1 cellular context compared by ENCODE assay signal in genomic region chr7:149261829-149262617, GRCh38.
TF ChIP-seq lines count a peak whose summit lies in the region.

ZNF783 (plus strand) TSS chr7:149262196; CDS start chr7:149262334, 138 bp downstream.

TF ChIP-seq in HepG2, 621 proteins besides CTCF, POLR2A, EP300 and RAD21 (continued from another document and continues in another):
- TF ChIP-seq AHDC1 (CRISPR knock-in tag; IDR thresholded peaks at IDR 0.05; ENCODE audit: borderline replicate concordance) (peak; percentile 21; the same call in 1 of the 2 replicates), MTA1 (CRISPR knock-in tag; IDR thresholded peaks at IDR 0.05; ENCODE audit: borderline replicate concordance) (peak; percentile 65; the same call in 1 of the 2 replicates), SATB2 (CRISPR knock-in tag; IDR thresholded peaks at IDR 0.05) (0 out of 2 replicates have a peak, but pooled peaks have one; percentile 75), ARNT2 (CRISPR knock-in tag; IDR thresholded peaks at IDR 0.05; ENCODE audit: low read depth) (peak; percentile 99), PHF8 (CRISPR knock-in tag; IDR thresholded peaks at IDR 0.05) (peak; percentile 77), ZNF224 (CRISPR knock-in tag; IDR thresholded peaks at IDR 0.05) (0 out of 2 replicates have a peak, but pooled peaks have one; percentile 53), ZNF552 (CRISPR knock-in tag; IDR thresholded peaks at IDR 0.05; ENCODE audit: borderline replicate concordance) (peak; percentile 92; the same call in 1 of the 2 replicates), ZNF3 (CRISPR knock-in tag; IDR thresholded peaks at IDR 0.05) (no peak), HOXA5 (CRISPR knock-in tag; IDR thresholded peaks at IDR 0.05) (peak; percentile 50; the same call in 1 of the 2 replicates), TARDBP (CRISPR knock-in tag; IDR thresholded peaks at IDR 0.05) (peak; percentile 74; the same call in 1 of the 2 replicates), ZNF430 (CRISPR knock-in tag; IDR thresholded peaks at IDR 0.05) (peak; percentile 76), ZC3H4 (CRISPR knock-in tag; IDR thresholded peaks at IDR 0.05; ENCODE audit: borderline replicate concordance) (no peak), RERE (CRISPR knock-in tag; IDR thresholded peaks at IDR 0.05; ENCODE audit: low read depth) (0 out of 2 replicates have a peak, but pooled peaks have one; percentile 39), SMYD3 (CRISPR knock-in tag; IDR thresholded peaks at IDR 0.05) (peak; percentile 74; the same call in 1 of the 2 replicates), ETV5 (CRISPR knock-in tag; IDR thresholded peaks at IDR 0.05; ENCODE audit: borderline replicate concordance) (peak; percentile 40; the same call in 1 of the 2 replicates)
- TF ChIP-seq, protein P1, sequence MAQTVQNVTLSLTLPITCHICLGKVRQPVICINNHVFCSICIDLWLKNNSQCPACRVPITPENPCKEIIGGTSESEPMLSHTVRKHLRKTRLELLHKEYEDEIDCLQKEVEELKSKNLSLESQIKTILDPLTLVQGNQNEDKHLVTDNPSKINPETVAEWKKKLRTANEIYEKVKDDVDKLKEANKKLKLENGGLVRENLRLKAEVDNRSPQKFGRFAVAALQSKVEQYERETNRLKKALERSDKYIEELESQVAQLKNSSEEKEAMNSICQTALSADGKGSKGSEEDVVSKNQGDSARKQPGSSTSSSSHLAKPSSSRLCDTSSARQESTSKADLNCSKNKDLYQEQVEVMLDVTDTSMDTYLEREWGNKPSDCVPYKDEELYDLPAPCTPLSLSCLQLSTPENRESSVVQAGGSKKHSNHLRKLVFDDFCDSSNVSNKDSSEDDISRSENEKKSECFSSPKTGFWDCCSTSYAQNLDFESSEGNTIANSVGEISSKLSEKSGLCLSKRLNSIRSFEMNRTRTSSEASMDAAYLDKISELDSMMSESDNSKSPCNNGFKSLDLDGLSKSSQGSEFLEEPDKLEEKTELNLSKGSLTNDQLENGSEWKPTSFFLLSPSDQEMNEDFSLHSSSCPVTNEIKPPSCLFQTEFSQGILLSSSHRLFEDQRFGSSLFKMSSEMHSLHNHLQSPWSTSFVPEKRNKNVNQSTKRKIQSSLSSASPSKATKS (CRISPR knock-in tag; IDR thresholded peaks at IDR 0.05), result peak; percentile 47; the same call in 1 of the 2 replicates
- TF ChIP-seq, protein P2, sequence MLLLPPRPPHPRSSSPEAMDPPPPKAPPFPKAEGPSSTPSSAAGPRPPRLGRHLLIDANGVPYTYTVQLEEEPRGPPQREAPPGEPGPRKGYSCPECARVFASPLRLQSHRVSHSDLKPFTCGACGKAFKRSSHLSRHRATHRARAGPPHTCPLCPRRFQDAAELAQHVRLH (CRISPR knock-in tag; IDR thresholded peaks at IDR 0.05; ENCODE audit: borderline replicate concordance, low read depth), result peak; percentile 27; the same call in 1 of the 2 replicates
- TF ChIP-seq, protein P3, sequence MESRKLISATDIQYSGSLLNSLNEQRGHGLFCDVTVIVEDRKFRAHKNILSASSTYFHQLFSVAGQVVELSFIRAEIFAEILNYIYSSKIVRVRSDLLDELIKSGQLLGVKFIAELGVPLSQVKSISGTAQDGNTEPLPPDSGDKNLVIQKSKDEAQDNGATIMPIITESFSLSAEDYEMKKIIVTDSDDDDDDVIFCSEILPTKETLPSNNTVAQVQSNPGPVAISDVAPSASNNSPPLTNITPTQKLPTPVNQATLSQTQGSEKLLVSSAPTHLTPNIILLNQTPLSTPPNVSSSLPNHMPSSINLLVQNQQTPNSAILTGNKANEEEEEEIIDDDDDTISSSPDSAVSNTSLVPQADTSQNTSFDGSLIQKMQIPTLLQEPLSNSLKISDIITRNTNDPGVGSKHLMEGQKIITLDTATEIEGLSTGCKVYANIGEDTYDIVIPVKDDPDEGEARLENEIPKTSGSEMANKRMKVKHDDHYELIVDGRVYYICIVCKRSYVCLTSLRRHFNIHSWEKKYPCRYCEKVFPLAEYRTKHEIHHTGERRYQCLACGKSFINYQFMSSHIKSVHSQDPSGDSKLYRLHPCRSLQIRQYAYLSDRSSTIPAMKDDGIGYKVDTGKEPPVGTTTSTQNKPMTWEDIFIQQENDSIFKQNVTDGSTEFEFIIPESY (CRISPR knock-in tag; IDR thresholded peaks at IDR 0.05), result peak; percentile 25; the same call in 1 of the 2 replicates
- TF ChIP-seq, protein P4, sequence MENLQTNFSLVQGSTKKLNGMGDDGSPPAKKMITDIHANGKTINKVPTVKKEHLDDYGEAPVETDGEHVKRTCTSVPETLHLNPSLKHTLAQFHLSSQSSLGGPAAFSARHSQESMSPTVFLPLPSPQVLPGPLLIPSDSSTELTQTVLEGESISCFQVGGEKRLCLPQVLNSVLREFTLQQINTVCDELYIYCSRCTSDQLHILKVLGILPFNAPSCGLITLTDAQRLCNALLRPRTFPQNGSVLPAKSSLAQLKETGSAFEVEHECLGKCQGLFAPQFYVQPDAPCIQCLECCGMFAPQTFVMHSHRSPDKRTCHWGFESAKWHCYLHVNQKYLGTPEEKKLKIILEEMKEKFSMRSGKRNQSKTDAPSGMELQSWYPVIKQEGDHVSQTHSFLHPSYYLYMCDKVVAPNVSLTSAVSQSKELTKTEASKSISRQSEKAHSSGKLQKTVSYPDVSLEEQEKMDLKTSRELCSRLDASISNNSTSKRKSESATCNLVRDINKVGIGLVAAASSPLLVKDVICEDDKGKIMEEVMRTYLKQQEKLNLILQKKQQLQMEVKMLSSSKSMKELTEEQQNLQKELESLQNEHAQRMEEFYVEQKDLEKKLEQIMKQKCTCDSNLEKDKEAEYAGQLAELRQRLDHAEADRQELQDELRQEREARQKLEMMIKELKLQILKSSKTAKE (CRISPR knock-in tag; IDR thresholded peaks at IDR 0.05; ENCODE audit: borderline replicate concordance), result 0 out of 2 replicates have a peak, but pooled peaks have one; percentile 46
- TF ChIP-seq, protein P5, sequence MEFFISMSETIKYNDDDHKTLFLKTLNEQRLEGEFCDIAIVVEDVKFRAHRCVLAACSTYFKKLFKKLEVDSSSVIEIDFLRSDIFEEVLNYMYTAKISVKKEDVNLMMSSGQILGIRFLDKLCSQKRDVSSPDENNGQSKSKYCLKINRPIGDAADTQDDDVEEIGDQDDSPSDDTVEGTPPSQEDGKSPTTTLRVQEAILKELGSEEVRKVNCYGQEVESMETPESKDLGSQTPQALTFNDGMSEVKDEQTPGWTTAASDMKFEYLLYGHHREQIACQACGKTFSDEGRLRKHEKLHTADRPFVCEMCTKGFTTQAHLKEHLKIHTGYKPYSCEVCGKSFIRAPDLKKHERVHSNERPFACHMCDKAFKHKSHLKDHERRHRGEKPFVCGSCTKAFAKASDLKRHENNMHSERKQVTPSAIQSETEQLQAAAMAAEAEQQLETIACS (CRISPR knock-in tag; IDR thresholded peaks at IDR 0.05), result 0 out of 2 replicates have a peak, but pooled peaks have one; percentile 48
- TF ChIP-seq, protein P6, sequence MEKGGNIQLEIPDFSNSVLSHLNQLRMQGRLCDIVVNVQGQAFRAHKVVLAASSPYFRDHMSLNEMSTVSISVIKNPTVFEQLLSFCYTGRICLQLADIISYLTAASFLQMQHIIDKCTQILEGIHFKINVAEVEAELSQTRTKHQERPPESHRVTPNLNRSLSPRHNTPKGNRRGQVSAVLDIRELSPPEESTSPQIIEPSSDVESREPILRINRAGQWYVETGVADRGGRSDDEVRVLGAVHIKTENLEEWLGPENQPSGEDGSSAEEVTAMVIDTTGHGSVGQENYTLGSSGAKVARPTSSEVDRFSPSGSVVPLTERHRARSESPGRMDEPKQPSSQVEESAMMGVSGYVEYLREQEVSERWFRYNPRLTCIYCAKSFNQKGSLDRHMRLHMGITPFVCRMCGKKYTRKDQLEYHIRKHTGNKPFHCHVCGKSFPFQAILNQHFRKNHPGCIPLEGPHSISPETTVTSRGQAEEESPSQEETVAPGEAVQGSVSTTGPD (CRISPR knock-in tag; IDR thresholded peaks at IDR 0.05), result no peak
- TF ChIP-seq, protein P7, sequence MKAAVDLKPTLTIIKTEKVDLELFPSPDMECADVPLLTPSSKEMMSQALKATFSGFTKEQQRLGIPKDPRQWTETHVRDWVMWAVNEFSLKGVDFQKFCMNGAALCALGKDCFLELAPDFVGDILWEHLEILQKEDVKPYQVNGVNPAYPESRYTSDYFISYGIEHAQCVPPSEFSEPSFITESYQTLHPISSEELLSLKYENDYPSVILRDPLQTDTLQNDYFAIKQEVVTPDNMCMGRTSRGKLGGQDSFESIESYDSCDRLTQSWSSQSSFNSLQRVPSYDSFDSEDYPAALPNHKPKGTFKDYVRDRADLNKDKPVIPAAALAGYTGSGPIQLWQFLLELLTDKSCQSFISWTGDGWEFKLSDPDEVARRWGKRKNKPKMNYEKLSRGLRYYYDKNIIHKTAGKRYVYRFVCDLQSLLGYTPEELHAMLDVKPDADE (CRISPR knock-in tag; IDR thresholded peaks at IDR 0.05), result 0 out of 2 replicates have a peak, but pooled peaks have one; percentile 20
